1 cellular context compared by ENCODE assay signal in genomic region chr7:5822742-5823503, GRCh38.
TF ChIP-seq lines count a peak whose summit lies in the region.

No MANE protein-coding gene starts in this region.

TF ChIP-seq in K562, 482 proteins besides CTCF, POLR2A, EP300 and RAD21 (continued from another document and continues in another):
- TF ChIP-seq HOMEZ (CRISPR knock-in tag; IDR thresholded peaks at IDR 0.05) (no peak), TCF7L2 (IDR thresholded peaks at IDR 0.05; ENCODE audit: low read depth, low read length) (peak; percentile 74), PTBP1 (IDR thresholded peaks at IDR 0.05; ENCODE audit: low read depth, low read length) (no peak), UBTF (IDR thresholded peaks at IDR 0.05; ENCODE audit: borderline replicate concordance in 1 of 2, low read depth in 2 of 2, low read length in 2 of 2) (no peak), CTBP1 (IDR thresholded peaks at IDR 0.05; ENCODE audit: borderline replicate concordance) (peak; percentile 68; the same call in 1 of the 2 replicates), ZNF449 (CRISPR knock-in tag; IDR thresholded peaks at IDR 0.05) (no peak), ZNF764 (CRISPR knock-in tag; IDR thresholded peaks at IDR 0.05; ENCODE audit: low read depth) (no peak), SMAD1 (IDR thresholded peaks at IDR 0.05; ENCODE audit: low read depth, low read length, partially characterized antibody) (no peak), SRSF9 (IDR thresholded peaks at IDR 0.05; ENCODE audit: borderline replicate concordance, low read depth, low read length) (no peak), MGA (IDR thresholded peaks at IDR 0.05) (peak; percentile 87), TRIM28 (IDR thresholded peaks at IDR 0.05) (no peak), E2F6 (IDR thresholded peaks at IDR 0.05; ENCODE audit: borderline replicate concordance in 1 of 2, extremely low read depth in 1 of 2, insufficient read depth in 1 of 2, insufficient read length in 1 of 2, low read depth in 1 of 2, low read length in 1 of 2, poor library complexity in 1 of 2, severe bottlenecking in 1 of 2) (peak in 1 of 2 experiments; percentile 68), ZNF740 (CRISPR knock-in tag; IDR thresholded peaks at IDR 0.05) (no peak), ZNF740 (tag; IDR thresholded peaks at IDR 0.05) (0 out of 4 replicates have a peak, but pooled peaks of 1 of the 2 experiments have one; percentile 5), BCOR (IDR thresholded peaks at IDR 0.05) (0 out of 2 replicates have a peak, but pooled peaks have one; percentile 80), FOXJ3 (CRISPR knock-in tag; IDR thresholded peaks at IDR 0.05) (no peak), BHLHE40 (IDR thresholded peaks at IDR 0.05; ENCODE audit: low read length) (peak; percentile 83), ZBTB1 (CRISPR knock-in tag; IDR thresholded peaks at IDR 0.05; ENCODE audit: borderline replicate concordance, low read depth) (no peak), HES1 (IDR thresholded peaks at IDR 0.05; ENCODE audit: low read depth) (peak; percentile 45; the same call in 1 of the 2 replicates), POLR2B (IDR thresholded peaks at IDR 0.05; ENCODE audit: low read depth, partially characterized antibody) (peak; percentile 60), SNRNP70 (optimal IDR thresholded peaks at IDR 0.05; ENCODE audit: low read depth, low read length) (no peak), CXXC5 (CRISPR knock-in tag; IDR thresholded peaks at IDR 0.05) (peak; percentile 62), JUND (IDR thresholded peaks at IDR 0.05; ENCODE audit: borderline replicate concordance, low read depth, low read length) (peak; percentile 52), JUND (tag; IDR thresholded peaks at IDR 0.05; ENCODE audit: borderline replicate concordance, low read depth, low read length) (no peak), ZFP36 (IDR thresholded peaks at IDR 0.05; ENCODE audit: low read depth, low read length, partially characterized antibody) (no peak), PKNOX1 (IDR thresholded peaks at IDR 0.05) (peak; percentile 78), MYBL2 (IDR thresholded peaks at IDR 0.05; ENCODE audit: low read depth) (no peak), MYBL2 (CRISPR knock-in tag; IDR thresholded peaks at IDR 0.05; ENCODE audit: borderline replicate concordance) (no peak), HDAC2 (IDR thresholded peaks at IDR 0.05) (peak; percentile 85), FOXA1 (IDR thresholded peaks at IDR 0.05; ENCODE audit: borderline replicate concordance) (no peak), ZSCAN32 (CRISPR knock-in tag; IDR thresholded peaks at IDR 0.05) (no peak), RBBP5 (IDR thresholded peaks at IDR 0.05; ENCODE audit: borderline replicate concordance, insufficient read depth, low read length, poor library complexity, severe bottlenecking) (no peak), NCOA4 (IDR thresholded peaks at IDR 0.05; ENCODE audit: partially characterized antibody) (no peak), ZNF133 (CRISPR knock-in tag; IDR thresholded peaks at IDR 0.05) (no peak), PHB2 (IDR thresholded peaks at IDR 0.05; ENCODE audit: low read depth) (no peak), HOXB6 (CRISPR knock-in tag; IDR thresholded peaks at IDR 0.05; ENCODE audit: borderline replicate concordance) (no peak), THRB (CRISPR knock-in tag; conservative IDR thresholded peaks at IDR 0.05) (no peak)
